In the genomic region with DNA sequence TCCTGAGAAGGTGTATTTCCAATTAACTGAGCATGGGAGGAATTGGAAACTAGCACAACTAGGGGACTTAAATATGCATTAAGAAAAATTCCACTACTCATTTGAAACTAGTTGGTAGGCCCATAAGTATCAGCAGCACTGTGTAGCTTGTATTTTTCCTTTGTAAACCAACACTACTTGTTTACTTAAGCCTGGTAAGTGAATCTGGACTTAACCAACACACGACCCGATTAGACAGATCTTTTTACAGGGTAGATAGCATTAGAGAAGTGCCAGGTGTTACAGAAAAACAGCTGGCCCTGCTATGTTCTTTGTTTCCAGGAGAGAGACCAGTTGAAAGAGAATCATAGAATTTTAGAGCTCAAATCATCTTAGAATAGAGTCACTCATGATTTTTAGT, we compare ENCODE assay signal across 17 cellular contexts.
"Had no signal": no experiment of that assay in that cellular context is flagged by ENCODE, and none has a peak within 500 bp of the region (broad histone marks: within the 10 kb centered on the region; RNA-seq: fewer than 3 reads in every experiment).

No MANE protein-coding gene starts in this region.

- H3K4me3 Mint-ChIP-seq: activated B cell treated with CpG ODN at 0.5 μM for 24 hours; activated CD4-positive, alpha-beta T cell treated with anti-CD3 and anti-CD28 coated beads, Interleukin-2, amount 10 ng/mL, durations not matched to agents 7 days and 5 days; activated naive CD4-positive, alpha-beta T cell treated with anti-CD3 and anti-CD28 coated beads, Interleukin-2, amount 10 ng/mL, durations not matched to agents 7 days and 5 days; central memory CD8-positive, alpha-beta T cell; T-helper 1 cell treated with Interleukin-12 subunit alpha and Interleukin-12 subunit beta and Interleukin-4 antibody, amounts not matched to agents 30 μg/mL and 1 μg/mL, for 36 hours had no signal

- H3K36me3 ChIP-seq: adrenal gland, gastrocnemius medialis, tibial artery had no signal

- H3K27me3 ChIP-seq: adrenal gland, gastrocnemius medialis, tibial artery had no signal

- FAIRE-seq: keratinocyte had no signal

- H3K9me3 ChIP-seq: adrenal gland, gastrocnemius medialis, tibial artery had no signal

- DNase-seq: activated B cell treated with CpG ODN at 0.5 μM for 24 hours; activated CD4-positive, alpha-beta T cell treated with anti-CD3 and anti-CD28 coated beads, Interleukin-2, amount 10 ng/mL, durations not matched to agents 7 days and 5 days; activated CD8-positive, alpha-beta memory T cell treated with anti-CD3 and anti-CD28 coated beads for 24 hours; activated naive CD4-positive, alpha-beta T cell treated with anti-CD3 and anti-CD28 coated beads, Interleukin-2, amount 10 ng/mL, durations not matched to agents 7 days and 5 days; adrenal gland; effector memory CD4-positive, alpha-beta T cell; gastrocnemius medialis; left ventricle myocardium superior; mesenchymal stem cell; posterior cingulate gyrus; right cardiac atrium; tibial artery had no signal

- H3K4me1 ChIP-seq: adrenal gland, gastrocnemius medialis, tibial artery had no signal

- H3K36me3 Mint-ChIP-seq: activated naive CD4-positive, alpha-beta T cell treated with anti-CD3 and anti-CD28 coated beads, Interleukin-2, amount 10 ng/mL, durations not matched to agents 7 days and 5 days had no signal

- H3K27ac Mint-ChIP-seq: activated B cell treated with CpG ODN at 0.5 μM for 24 hours; activated CD4-positive, alpha-beta T cell treated with anti-CD3 and anti-CD28 coated beads, Interleukin-2, amount 10 ng/mL, durations not matched to agents 7 days and 5 days; activated naive CD4-positive, alpha-beta T cell treated with anti-CD3 and anti-CD28 coated beads, Interleukin-2, amount 10 ng/mL, durations not matched to agents 7 days and 5 days; T-helper 1 cell treated with Interleukin-12 subunit alpha and Interleukin-12 subunit beta and Interleukin-4 antibody, amounts not matched to agents 30 μg/mL and 1 μg/mL, for 36 hours had no signal

- H3K4me3 ChIP-seq: adrenal gland, gastrocnemius medialis, smooth muscle cell, tibial artery had no signal

- H3K9me3 Mint-ChIP-seq: activated B cell treated with CpG ODN at 0.5 μM for 24 hours; activated CD4-positive, alpha-beta T cell treated with anti-CD3 and anti-CD28 coated beads, Interleukin-2, amount 10 ng/mL, durations not matched to agents 7 days and 5 days; activated naive CD4-positive, alpha-beta T cell treated with anti-CD3 and anti-CD28 coated beads, Interleukin-2, amount 10 ng/mL, durations not matched to agents 7 days and 5 days; central memory CD8-positive, alpha-beta T cell; T-helper 1 cell treated with Interleukin-12 subunit alpha and Interleukin-12 subunit beta and Interleukin-4 antibody, amounts not matched to agents 30 μg/mL and 1 μg/mL, for 36 hours had no signal

- H3K27ac ChIP-seq: adrenal gland, epithelial cell of prostate, tibial artery had no signal

- H3K4me2 ChIP-seq: smooth muscle cell had no signal

- H3K4me1 Mint-ChIP-seq: activated B cell treated with CpG ODN at 0.5 μM for 24 hours; activated CD4-positive, alpha-beta T cell treated with anti-CD3 and anti-CD28 coated beads, Interleukin-2, amount 10 ng/mL, durations not matched to agents 7 days and 5 days; activated naive CD4-positive, alpha-beta T cell treated with anti-CD3 and anti-CD28 coated beads, Interleukin-2, amount 10 ng/mL, durations not matched to agents 7 days and 5 days; central memory CD8-positive, alpha-beta T cell had no signal
